Comparison of ENCODE assay signal across 1 cellular context in the genomic region with DNA sequence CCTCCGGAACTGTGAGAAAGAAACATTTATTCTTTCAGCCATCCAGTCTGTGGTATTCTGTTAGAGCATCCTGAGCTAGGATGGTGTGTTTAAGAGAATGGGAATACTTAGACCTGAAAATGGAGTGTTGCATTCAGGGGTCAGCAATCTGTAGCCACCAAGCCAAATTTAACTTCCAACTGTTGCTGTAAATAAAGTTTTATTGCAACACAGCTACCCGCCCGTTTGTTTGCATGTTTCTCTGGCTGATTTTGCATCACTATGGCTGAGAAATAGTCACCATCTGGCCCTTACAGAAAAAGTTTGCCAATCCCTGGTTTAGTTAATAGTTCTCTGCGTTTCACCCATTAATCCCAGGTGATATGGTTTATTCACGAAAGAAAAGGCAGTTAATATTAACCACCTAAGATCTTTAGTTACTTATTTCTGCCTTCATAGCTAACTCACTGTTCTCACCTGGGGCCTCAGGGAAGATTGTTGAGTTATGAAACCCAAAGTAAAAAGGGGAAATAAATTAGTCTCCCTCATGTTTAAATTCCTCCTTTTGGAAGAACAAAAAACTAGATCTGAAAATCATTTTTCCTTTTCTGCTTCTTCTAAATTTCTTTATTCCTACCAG.
TF ChIP-seq lines count a peak whose summit lies in the region.

No MANE protein-coding gene starts in this region.

TF ChIP-seq in endothelial cell of umbilical vein, 7 proteins besides CTCF, POLR2A, EP300 and RAD21:
- no peak for TF ChIP-seq EZH2 (IDR thresholded peaks at IDR 0.05; ENCODE audit: borderline replicate concordance, low read depth, low read length, severe bottlenecking)
- TF ChIP-seq JUN (IDR thresholded peaks at IDR 0.05; ENCODE audit: borderline replicate concordance, insufficient read depth, insufficient read length, low read depth), result no peak
- no peak for TF ChIP-seq FOS (IDR thresholded peaks at IDR 0.05; ENCODE audit: borderline replicate concordance, insufficient read depth, low read length)
- no peak for TF ChIP-seq MYC (IDR thresholded peaks at IDR 0.05; ENCODE audit: low read depth, low read length)
- no peak for TF ChIP-seq POLR2AphosphoS5 (IDR thresholded peaks at IDR 0.05; ENCODE audit: insufficient read depth, low read depth, low read length)
- TF ChIP-seq, protein P1, sequence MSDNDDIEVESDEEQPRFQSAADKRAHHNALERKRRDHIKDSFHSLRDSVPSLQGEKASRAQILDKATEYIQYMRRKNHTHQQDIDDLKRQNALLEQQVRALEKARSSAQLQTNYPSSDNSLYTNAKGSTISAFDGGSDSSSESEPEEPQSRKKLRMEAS (IDR thresholded peaks at IDR 0.05; ENCODE audit: insufficient read depth, insufficient read length), result no peak
- TF ChIP-seq GATA2 (IDR thresholded peaks at IDR 0.05; ENCODE audit: insufficient read depth, insufficient read length, low read depth, low read length), result no peak
TF ChIP-seq in endothelial cell of umbilical vein: peak in this region for 0.
